In the genomic region with DNA sequence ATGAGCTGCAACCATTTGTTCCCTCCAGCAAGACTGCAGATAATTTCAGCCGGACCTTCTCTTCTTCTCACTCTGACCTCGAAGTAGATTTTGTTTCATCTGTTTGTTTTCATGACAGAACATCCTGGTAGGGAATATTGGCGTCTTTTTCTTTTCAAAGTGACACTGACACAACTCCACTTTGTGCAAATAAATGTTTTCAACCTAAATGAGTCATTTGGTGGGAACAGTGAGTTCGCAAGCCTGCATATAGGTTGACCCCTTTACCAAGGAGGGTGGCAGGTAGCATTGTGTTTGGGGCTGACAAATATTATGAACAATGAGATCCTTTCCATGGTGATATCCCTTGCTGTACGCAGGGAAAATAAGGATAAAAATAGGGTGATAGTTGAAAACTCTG, we compare ENCODE assay signal across 17 cellular contexts. TPM values are rescaled to one million over a fixed set of nuclear protein-coding genes. Genes with fewer than 3 reads are reported as not detected.
DNase-seq lines count a peak whose midpoint lies in the region; ATAC-seq and TF ChIP-seq lines count a peak whose summit lies in the region.
"Had no signal": no experiment of that assay in that cellular context is flagged by ENCODE, and none has a peak within 500 bp of the region (broad histone marks: within the 10 kb centered on the region; RNA-seq: fewer than 3 reads in every experiment).

No MANE protein-coding gene starts in this region.

- H3K36me3 ChIP-seq in IMR-90 (ENCODE audit: control insufficient read depth, insufficient read depth, low read length), result no peaks in the 10 kb centered on the region
- H3K36me3 ChIP-seq in mesenchymal stem cell (ENCODE audit: control insufficient read depth in 1 of 2, insufficient read depth in 2 of 2, low read depth in 1 of 2, low read length in 2 of 2), result no peaks in the 10 kb centered on the region
- no peaks in the 10 kb centered on the region for H3K36me3 ChIP-seq in tibial artery
- no peaks in the 10 kb centered on the region for H3K36me3 ChIP-seq in brain microvascular endothelial cell (replicated peaks)
- H3K36me3 ChIP-seq: HAP-1, MG63 had no signal

- intact Hi-C loops in IMR-90 (cut with micrococcal nuclease) (no loop called here), tibial artery (cut with DNase I; ENCODE audit: low total_unique reads) (loop anchor here (5.0 kb wide), 1 partner anchor 1248 kb away; no protein-coding TSS in a partner anchor)

- CTCF ChIA-PET in IMR-90 (lab: Yijun Ruan, JAX), result interaction anchor here (0.6 kb wide), 1 partner anchor 22 kb away, joined by 4 read pairs; no protein-coding TSS in a partner anchor

- no peak overlapping the region for H2BK12ac ChIP-seq in mesenchymal stem cell (ENCODE audit: low read length in 2 of 2)

- H3K27me3 ChIP-seq in IMR-90 (ENCODE audit: control insufficient read depth, insufficient read depth, low read length), result no peaks in the 10 kb centered on the region
- H3K27me3 ChIP-seq in mesenchymal stem cell (ENCODE audit: control insufficient read depth in 1 of 2, insufficient read depth in 1 of 2, low read length in 2 of 2), result no peaks in the 10 kb centered on the region
- H3K27me3 ChIP-seq in tibial artery, result no peaks in the 10 kb centered on the region
- H3K27me3 ChIP-seq in brain microvascular endothelial cell (replicated peaks), result no peaks in the 10 kb centered on the region
- H3K27me3 ChIP-seq: MG63 had no signal

- H2BK5ac ChIP-seq in IMR-90 (ENCODE audit: low read depth, low read length, poor library complexity, severe bottlenecking) (peak overlapping the region; percentile 51), mesenchymal stem cell (ENCODE audit: low read depth, low read length, poor library complexity, severe bottlenecking) (no peak overlapping the region)

- peaks cover 5% of the 10 kb centered on the region; the same call in 1 of the 2 replicates for H4K20me1 ChIP-seq in IMR-90 (ENCODE audit: insufficient read depth, low read length)

- no peak for TF ChIP-seq CTCF in IMR-90 (conservative IDR thresholded peaks at IDR 0.05; ENCODE audit: low read depth, low read length)
- no peak for TF ChIP-seq CTCF in tibial artery (IDR thresholded peaks at IDR 0.05)
- no peak for TF ChIP-seq CTCF in brain microvascular endothelial cell (IDR thresholded peaks at IDR 0.05; ENCODE audit: low read depth, low read length, missing control alignments)

- H3K4me1 ChIP-seq in IMR-90 (ENCODE audit: control insufficient read depth, insufficient read depth, low read length) (peaks cover 21% of the 10 kb centered on the region), mesenchymal stem cell (ENCODE audit: control insufficient read depth, insufficient read depth, low read depth, low read length) (peaks cover 2% of the 10 kb centered on the region), tibial artery (peaks cover 0 to 61% (median 49%) of the 10 kb centered on the region in 4 donors)
- H3K4me1 ChIP-seq: HAP-1 had no signal

- peak overlapping the region; percentile 72 for H2AFZ ChIP-seq in IMR-90 (replicated peaks; ENCODE audit: low read length, poor library complexity)
- no peak overlapping the region for H2AFZ ChIP-seq in mesenchymal stem cell (ENCODE audit: low read depth, low read length)
- H2AFZ ChIP-seq: PC-9 had no signal

- H3K4me3 ChIP-seq in IMR-90 (ENCODE audit: insufficient read depth, low read depth, low read length) (no peak overlapping the region), mesenchymal stem cell (ENCODE audit: insufficient read depth in 1 of 2, low read depth in 1 of 2, low read length in 2 of 2) (no peak overlapping the region), tibial artery (no peak overlapping the region), brain microvascular endothelial cell (ENCODE audit: low read depth, low read length) (no peak overlapping the region)
- H3K4me3 ChIP-seq: HAP-1, MG63, PC-9, SK-N-MC had no signal

- no peak for TF ChIP-seq POLR2A in IMR-90 (IDR thresholded peaks at IDR 0.05; ENCODE audit: low read depth, low read length)

- no peaks in the 10 kb centered on the region for H3K9me3 ChIP-seq in IMR-90 (ENCODE audit: control insufficient read depth, insufficient read depth, low read length)
- no peaks in the 10 kb centered on the region for H3K9me3 ChIP-seq in mesenchymal stem cell (ENCODE audit: control insufficient read depth, low read length)
- H3K9me3 ChIP-seq in tibial artery, result no peaks in the 10 kb centered on the region
- H3K9me3 ChIP-seq: HAP-1, MG63 had no signal

- H3K9ac ChIP-seq in IMR-90 (ENCODE audit: low read depth, low read length) (no peak overlapping the region), mesenchymal stem cell (ENCODE audit: low read length) (peak overlapping the region; percentile 28)

- POLR2A ChIA-PET in IMR-90 (lab: Charles Lee; ENCODE audit: unreplicated experiment), result no interaction called here

- WGBS in IMR-90 (ENCODE audit: extremely low coverage in 2 of 2, insufficient read length in 1 of 2), 2 experiments, result no CpG with 5 or more reads among the region's 5 CpGs
- 56% methylated on average over 3 of the region's 5 CpGs for WGBS in mesenchymal stem cell

- no peak overlapping the region; the same call in 1 of the 2 replicates for H2BK20ac ChIP-seq in IMR-90 (ENCODE audit: low read depth, low read length)

- no peak overlapping the region for H2BK15ac ChIP-seq in IMR-90 (ENCODE audit: low read depth, low read length)
- H2BK15ac ChIP-seq in mesenchymal stem cell (ENCODE audit: low read depth, poor library complexity, severe bottlenecking), result no peak overlapping the region

- BruUV-seq in IMR-90 (replicated peaks; lab: Mats Ljungman, UMichigan), result no TSS peak

- dilution Hi-C loops in IMR-90 (cut with HindIII; ENCODE audit: low sequenced_read_pairs, unreplicated experiment), result no loop called here

- H3K4me2 ChIP-seq in IMR-90 (ENCODE audit: low read depth, low read length) (peak overlapping the region; percentile 38), mesenchymal stem cell (ENCODE audit: low read length, poor library complexity, severe bottlenecking) (no peak overlapping the region)
- H3K4me2 ChIP-seq: PC-9 had no signal

- in situ Hi-C loops in IMR-90 (cut with MboI; ENCODE audit: low sequenced_read_pairs), result no loop called here
- in situ Hi-C loops in brain microvascular endothelial cell (cut with HindIII; ENCODE audit: low pct_ligation_motif_present, low sequenced_read_pairs), result no loop called here

- H3K23ac ChIP-seq in IMR-90 (ENCODE audit: low read depth, low read length) (peak overlapping the region; percentile 64), mesenchymal stem cell (ENCODE audit: low read length in 2 of 2) (no peak overlapping the region)

- H2AK5ac ChIP-seq in IMR-90 (ENCODE audit: low read depth, low read length) (no peak overlapping the region), mesenchymal stem cell (ENCODE audit: low read length, severe bottlenecking) (no peak overlapping the region)

- H3K4ac ChIP-seq in IMR-90 (ENCODE audit: low read depth, low read length) (peak overlapping the region; percentile 50; the same call in 1 of the 2 replicates), mesenchymal stem cell (ENCODE audit: low read depth in 1 of 2, low read length in 2 of 2) (no peak overlapping the region)

- no peak overlapping the region for H2BK120ac ChIP-seq in IMR-90 (ENCODE audit: low read depth, low read length)
- no peak overlapping the region for H2BK120ac ChIP-seq in mesenchymal stem cell (ENCODE audit: low read depth, low read length)

- H3K14ac ChIP-seq in IMR-90 (replicated peaks; ENCODE audit: low read depth, low read length) (peak overlapping the region; percentile 61), mesenchymal stem cell (ENCODE audit: low read length in 2 of 2) (no peak overlapping the region)

- no peak overlapping the region for H4K91ac ChIP-seq in IMR-90 (ENCODE audit: insufficient read depth, low read depth, low read length)
- no peak overlapping the region for H4K91ac ChIP-seq in mesenchymal stem cell (ENCODE audit: low read length)

- ATAC-seq in IMR-90 (ENCODE audit: low read depth) (no peak), GM18909 (IDR thresholded peaks at IDR 0.05; ENCODE audit: poor library complexity, unreplicated experiment) (no peak)

- no peak for DNase-seq in IMR-90
- DNase-seq in mesenchymal stem cell, result peak; percentile 33
- DNase-seq in tibial artery, result no peak
- no peak for DNase-seq in substantia nigra (lab: John Stamatoyannopoulos, UW)
- no peak for DNase-seq in brain microvascular endothelial cell
- DNase-seq: activated gamma-delta T cell; DMS79; MG63; NCI-H774; PC-9; stimulated activated CD4-positive, alpha-beta T cell treated with anti-CD3 and anti-CD28 coated beads, Interleukin-12 subunit alpha, Interleukin-12 subunit beta, amount 100 ng/mL, for 4 hours; T-helper 2 cell had no signal

- peak overlapping the region; percentile 22; the same call in 1 of the 2 replicates for H3K18ac ChIP-seq in IMR-90 (ENCODE audit: low read depth, low read length)
- H3K18ac ChIP-seq in mesenchymal stem cell (ENCODE audit: low read depth in 1 of 2, low read length in 2 of 2), result peak overlapping the region in 1 of 2 experiments; percentile 61

- peak overlapping the region; percentile 58; the same call in 1 of the 2 replicates for H4K5ac ChIP-seq in IMR-90 (ENCODE audit: low read depth, low read length)

- H3K56ac ChIP-seq in IMR-90 (ENCODE audit: extremely low read depth, insufficient read depth, low read length), result no peak overlapping the region

- H3K27ac ChIP-seq in IMR-90 (ENCODE audit: insufficient read depth, low read length), result no peak overlapping the region
- peak overlapping the region; percentile 15 for H3K27ac ChIP-seq in cingulate gyrus (ENCODE audit: low read depth, low read length)
- H3K27ac ChIP-seq in mesenchymal stem cell (ENCODE audit: low read length, poor library complexity, severe bottlenecking), result no peak overlapping the region
- H3K27ac ChIP-seq in tibial artery, result peak overlapping the region; percentile 50 to 82
- H3K27ac ChIP-seq in substantia nigra (ENCODE audit: low read depth, low read length, poor library complexity, severe bottlenecking), result no peak overlapping the region
- no peak overlapping the region for H3K27ac ChIP-seq in brain microvascular endothelial cell
- H3K27ac ChIP-seq: PC-9, SK-N-MC, VCaP had no signal

- no peak for TF ChIP-seq RAD21 in IMR-90 (IDR thresholded peaks at IDR 0.05; ENCODE audit: low read length)

- peaks cover 19% of the 10 kb centered on the region for H3K9me1 ChIP-seq in IMR-90 (ENCODE audit: insufficient read depth, low read length)

- H2AK9ac ChIP-seq in IMR-90 (replicated peaks; ENCODE audit: low read depth, low read length, poor library complexity), result no peak overlapping the region

- H3K79me1 ChIP-seq in IMR-90 (ENCODE audit: low read depth in 1 of 2, low read length in 2 of 2) (peaks cover 29 to 68% of the 10 kb centered on the region in 2 experiments), mesenchymal stem cell (replicated peaks; ENCODE audit: low read length, poor library complexity, severe bottlenecking) (peaks cover 2% of the 10 kb centered on the region)

- H4K8ac ChIP-seq in IMR-90 (ENCODE audit: low read depth in 2 of 2, low read length in 2 of 2) (peak overlapping the region in 1 of 2 experiments; percentile 61; a peak in 1 of 4 replicates), mesenchymal stem cell (ENCODE audit: low read length) (no peak overlapping the region)

RNA-seq across cellular contexts. Expression of gene LARGE1, which starts 55.0 kb away (rescaled TPM):
- 7.2 and 12.4 TPM in 2 replicates for total RNA-seq in IMR-90 (2012; rRNA removed)
- 6.2 and 6.5 TPM in 2 replicates for polyA plus RNA-seq in IMR-90 (2012; rRNA removed)
- 6.6 and 16.6 TPM in 2 replicates for polyA plus RNA-seq in IMR-90 (2012; cell fraction: cytosol; rRNA removed)
- polyA plus RNA-seq in IMR-90 (2012; cell fraction: nucleus; rRNA removed; ENCODE audit: low replicate concordance), result 3.8 and 4.1 TPM in 2 replicates
- 19.1 TPM for polyA plus RNA-seq in mesenchymal stem cell (2013, experiment 1 of 2)
- polyA plus RNA-seq in mesenchymal stem cell (2013, experiment 2 of 2), result 18.2 TPM

Comparison
In these comparisons a context has a peak if more than half of its experiments do, and no peak if none do; other contexts are left out.
1. H3K27ac ChIP-seq: peak in cingulate gyrus (single experiment) and tibial artery (2 of 2); none in IMR-90 (single experiment), mesenchymal stem cell (single experiment), substantia nigra (single experiment) and brain microvascular endothelial cell (single experiment).